In genomic region chr12:120687570-120688289, GRCh38 we compare ENCODE assay signal across 8 cellular contexts. TPM values are rescaled to one million over a fixed set of nuclear protein-coding genes. Genes with fewer than 3 reads are reported as not detected.
DNase-seq lines count a peak whose midpoint lies in the region; ATAC-seq, FAIRE-seq and TF ChIP-seq lines count a peak whose summit lies in the region.

No MANE protein-coding gene starts in this region.

- H3K27ac ChIP-seq in thymus (ENCODE audit: low read depth): peak overlapping the region; percentile 91

- H3K4me3 Mint-ChIP-seq in T-cell: peak overlapping the region; percentile 87 to 89 (median 87)
- peak overlapping the region; percentile 80 for H3K4me3 Mint-ChIP-seq in chondrocyte (ENCODE audit: unreplicated experiment)

- H3K9me3 ChIP-seq in mononuclear cell (ENCODE audit: low read depth, low read length) (no peaks in the 10 kb centered on the region), thymus (ENCODE audit: control insufficient read depth) (no peaks in the 10 kb centered on the region)

- H3K4me1 ChIP-seq in mononuclear cell (ENCODE audit: insufficient read depth, low read length) (peaks cover 67% of the 10 kb centered on the region), thymus (ENCODE audit: control insufficient read depth, insufficient read depth, low read length) (peaks cover 22% of the 10 kb centered on the region)

- CTCF ChIA-PET in T-cell (lab: Charles Lee): interaction anchor here in 1 of 2 donors (0.7 kb wide), 1 partner anchor 38 kb away, joined by 3 read pairs; no protein-coding TSS in a partner anchor

- no peak for ATAC-seq in T-cell (replicated peaks in 1 of 4)
- ATAC-seq in GM19351 (IDR thresholded peaks at IDR 0.05; ENCODE audit: unreplicated experiment): no peak

- H3K4me3 ChIP-seq in mononuclear cell (ENCODE audit: low read length) (peak overlapping the region; percentile 87), thymus (ENCODE audit: low read length) (peak overlapping the region; percentile 89)

- H3K27me3 ChIP-seq in mononuclear cell (ENCODE audit: insufficient read depth, low read length) (no peaks in the 10 kb centered on the region), thymus (ENCODE audit: control insufficient read depth, insufficient read depth) (no peaks in the 10 kb centered on the region)

- H3K27ac Mint-ChIP-seq in T-cell (peak overlapping the region; percentile 58 to 72), chondrocyte (ENCODE audit: unreplicated experiment) (peak overlapping the region; percentile 85)

- H3K27me3 Mint-ChIP-seq in T-cell (no peaks in the 10 kb centered on the region), chondrocyte (ENCODE audit: low read depth) (no peaks in the 10 kb centered on the region)

- peaks cover under 1% of the 10 kb centered on the region for H3K36me3 ChIP-seq in thymus (ENCODE audit: control insufficient read depth, insufficient read depth)

- H3K9me3 Mint-ChIP-seq in T-cell (no peaks in the 10 kb centered on the region), chondrocyte (ENCODE audit: low read depth) (no peaks in the 10 kb centered on the region)

- no peak for DNase-seq in GM19239 (ENCODE audit: insufficient read length, low spot score)
- peak in 22 of 34 experiments; percentile 9 to 36 (median 20) for DNase-seq in T-cell
- no peak for DNase-seq in chondrocyte (ENCODE audit: low spot score)
- no peak for DNase-seq in NCI-H2171 (lab: John Stamatoyannopoulos, UW)
- DNase-seq in SKM-1 treated with dmso at 0.1 percent for 144 hours (lab: John Stamatoyannopoulos, UW; ENCODE audit: unreplicated experiment): no peak

- H3K36me3 Mint-ChIP-seq in T-cell: no peaks in the 10 kb centered on the region
- no peaks in the 10 kb centered on the region for H3K36me3 Mint-ChIP-seq in chondrocyte (ENCODE audit: low read depth)

- WGBS in thymus: under 1% methylated on average over 31 of the region's 31 CpGs

- FAIRE-seq in GM19239 (lab: Jason Lieb, UNC): peak; percentile 76

- no peak for TF ChIP-seq CTCF in chondrocyte (IDR thresholded peaks at IDR 0.05)

- POLR2A ChIA-PET in T-cell (lab: Charles Lee): no interaction called here

- peaks cover 40 to 55% (median 53%) of the 10 kb centered on the region in 3 donors for H3K4me1 Mint-ChIP-seq in T-cell
- peaks cover 45% of the 10 kb centered on the region for H3K4me1 Mint-ChIP-seq in chondrocyte (ENCODE audit: low read depth)

RNA-seq across cellular contexts. Expression of gene MLEC, which starts 0.8 kb away (rescaled TPM):
- total RNA-seq in T-cell (10 to 100 TPM; 26.3 to 61.3 (median 55.3) TPM), chondrocyte (143 to 204 TPM (median 144 TPM) in 3 replicates), mononuclear cell (11.5 TPM)
- 18.5 TPM for polyA plus RNA-seq in thymus

RNA-seq across cellular contexts. Expression of gene UNC119B, which starts 22.5 kb away (rescaled TPM):
- total RNA-seq in T-cell (10 to 100 TPM; 14.3 to 26.1 (median 22.6) TPM), chondrocyte (21.9 to 22.7 TPM (median 22.3 TPM) in 3 replicates), mononuclear cell (5.6 TPM)
- 12.0 TPM for polyA plus RNA-seq in thymus

RNA-seq across cellular contexts. Expression of gene ACADS, which starts 37.9 kb away (rescaled TPM):
- total RNA-seq in T-cell (10 to 100 TPM in 4 of 5 donors, 1 to 10 TPM in 1; 7.5 to 22.5 (median 20.4) TPM), chondrocyte (6.8 to 7.2 TPM (median 7.0 TPM) in 3 replicates), mononuclear cell (6.6 TPM)
- 29.3 TPM for polyA plus RNA-seq in thymus

RNA-seq across cellular contexts. Expression of gene CABP1, which starts 47.3 kb away (rescaled TPM):
- total RNA-seq in T-cell: not detected
- not detected in 3 replicates for total RNA-seq in chondrocyte
- not detected for total RNA-seq in mononuclear cell
- polyA plus RNA-seq in thymus: 1.0 TPM

Comparison
In these comparisons a context has a peak if more than half of its experiments do, and no peak if none do; other contexts are left out.
1. DNase-seq: peak in T-cell (22 of 34); none in GM19239 (single experiment), chondrocyte (single experiment), NCI-H2171 (single experiment) and SKM-1 treated with dmso at 0.1 percent for 144 hours (single experiment).